Comparison of ENCODE assay signal across 16 cellular contexts in the genomic region with DNA sequence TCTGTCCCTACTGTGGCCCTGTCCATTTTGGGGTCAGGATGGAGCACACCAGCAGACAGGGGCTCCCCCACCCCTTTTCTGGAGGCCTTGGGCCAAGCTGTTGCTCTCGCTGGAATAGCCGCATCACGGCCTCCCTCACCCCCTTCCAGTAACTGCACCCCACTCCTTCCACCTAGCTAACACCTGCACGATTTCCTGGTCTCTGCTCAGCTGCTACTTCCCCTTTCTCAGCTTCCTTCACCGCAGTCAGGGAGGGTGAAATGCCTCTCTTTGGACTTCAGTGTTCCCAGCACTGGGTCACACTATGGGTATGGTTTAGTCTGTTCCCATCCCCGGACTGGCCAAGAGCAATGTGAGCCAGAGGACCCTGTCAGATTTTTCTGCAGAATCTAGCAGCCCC.
A peak's percentile ranks its signal among the peaks of the same experiment; 100 is the strongest.
DNase-seq lines count a peak whose midpoint lies in the region; ATAC-seq lines count a peak whose summit lies in the region.
"Had no signal": no experiment of that assay in that cellular context is flagged by ENCODE, and none has a peak within 500 bp of the region (broad histone marks: within the 10 kb centered on the region; RNA-seq: fewer than 3 reads in every experiment).

No MANE protein-coding gene starts in this region.

- intact Hi-C loops in posterior cingulate gyrus (cut with DNase I) = no loop called here

- H3K4me3 Mint-ChIP-seq in activated T-cell treated with anti-CD3 and anti-CD28 coated beads, Interleukin-2, amount 50 U/mL, for 4 hours = no peak overlapping the region
- H3K4me3 Mint-ChIP-seq: endodermal cell had no signal

- peak; percentile 69 for ATAC-seq in GM19023 (IDR thresholded peaks at IDR 0.05; ENCODE audit: unreplicated experiment)
- peak; percentile 83 for ATAC-seq in GM21576 (IDR thresholded peaks at IDR 0.05; ENCODE audit: unreplicated experiment)
- ATAC-seq in HG03175 (IDR thresholded peaks at IDR 0.05; ENCODE audit: unreplicated experiment) = peak; percentile 75
- ATAC-seq in activated T-cell treated with anti-CD3 and anti-CD28 coated beads, Interleukin-2, amount 50 U/mL, for 4 hours = no peak
- ATAC-seq: heart left ventricle, left ventricle myocardium superior had no signal

- peak; percentile 59 for DNase-seq in germinal center (ENCODE audit: low spot score)
- no peak for DNase-seq in activated T-cell treated with anti-CD3 and anti-CD28 coated beads, Interleukin-2, amount 50 U/mL, for 4 hours
- no peak for DNase-seq in COLO829 (ENCODE audit: low spot score)
- DNase-seq in posterior cingulate gyrus = no peak
- DNase-seq in DMS53 (lab: John Stamatoyannopoulos, UW) = no peak
- DNase-seq: anterior cingulate cortex, Caco-2, endodermal cell, heart left ventricle, IMR-90, left ventricle myocardium superior, NCI-H2081, T-helper 2 cell had no signal

- no peaks in the 10 kb centered on the region for H3K36me3 Mint-ChIP-seq in activated T-cell treated with anti-CD3 and anti-CD28 coated beads, Interleukin-2, amount 50 U/mL, for 4 hours (ENCODE audit: insufficient read depth)

- no peaks in the 10 kb centered on the region for H3K9me3 Mint-ChIP-seq in activated T-cell treated with anti-CD3 and anti-CD28 coated beads, Interleukin-2, amount 50 U/mL, for 4 hours
- H3K9me3 Mint-ChIP-seq: endodermal cell had no signal

- H3K4me1 Mint-ChIP-seq in activated T-cell treated with anti-CD3 and anti-CD28 coated beads, Interleukin-2, amount 50 U/mL, for 4 hours (ENCODE audit: low read depth) = peaks cover 11% of the 10 kb centered on the region
- H3K4me1 Mint-ChIP-seq: endodermal cell had no signal

- peaks cover 8% of the 10 kb centered on the region for H3K27me3 Mint-ChIP-seq in activated T-cell treated with anti-CD3 and anti-CD28 coated beads, Interleukin-2, amount 50 U/mL, for 4 hours (ENCODE audit: low read depth)

Comparison
In these comparisons a context has a peak if more than half of its experiments do, and no peak if none do; other contexts are left out.
1. ATAC-seq: peak in GM19023 (single experiment), GM21576 (single experiment) and HG03175 (single experiment); none in activated T-cell treated with anti-CD3 and anti-CD28 coated beads, Interleukin-2, amount 50 U/mL, for 4 hours (0 of 2).